8 cellular contexts compared by ENCODE assay signal in genomic region chr4:122921971-122922876, GRCh38.
DNase-seq lines count a peak whose midpoint lies in the region; ATAC-seq and TF ChIP-seq lines count a peak whose summit lies in the region.

Gene NUDT6 (minus strand): TSS chr4:122922597. CDS start chr4:122922572, 25 bp downstream.

- peak within 1 kb of the TSS; percentile 85 for H3K27ac ChIP-seq in VCaP
- peak within 1 kb of the TSS; percentile 70 for H3K27ac ChIP-seq in caudate nucleus (ENCODE audit: low read depth, low read length)

- DNase-seq in 8988T (peak; percentile 21), NCI-H146 treated with DMSO at 0.1 percent for 48 hours (lab: John Stamatoyannopoulos, UW; ENCODE audit: unreplicated experiment) (peak; percentile 49), caudate nucleus (lab: John Stamatoyannopoulos, UW) (peak; percentile 18 to 83 (median 63)), islet precursor cell (peak; percentile 83)
- peak; percentile 16 to 23 for DNase-seq in stimulated activated CD4-positive, alpha-beta T cell treated with anti-CD3 and anti-CD28 coated beads, Interleukin-12 subunit alpha, Interleukin-12 subunit beta, amount 100 ng/mL, for 24 hours (ENCODE audit: low read depth in 2 of 2)

- no peak for TF ChIP-seq CTCF in VCaP (conservative IDR thresholded peaks at IDR 0.05)

- ATAC-seq in GM18499 (IDR thresholded peaks at IDR 0.05; ENCODE audit: insufficient read depth, unreplicated experiment) (peak; percentile 31), HG02852 (IDR thresholded peaks at IDR 0.05; ENCODE audit: unreplicated experiment) (peak; percentile 72)

Comparison
In these comparisons a context has a peak if more than half of its experiments do, and no peak if none do; other contexts are left out.
1. Peak in every context shown above with its lines: DNase-seq, ATAC-seq and H3K27ac ChIP-seq.
2. DNase-seq: peak in every context shown above with its lines; median percentile 83 in islet precursor cell; 63 in caudate nucleus; 49 in NCI-H146 treated with DMSO at 0.1 percent for 48 hours; 21 in 8988T; 20 in stimulated activated CD4-positive, alpha-beta T cell treated with anti-CD3 and anti-CD28 coated beads, Interleukin-12 subunit alpha, Interleukin-12 subunit beta, amount 100 ng/mL, for 24 hours.